In the genomic region with DNA sequence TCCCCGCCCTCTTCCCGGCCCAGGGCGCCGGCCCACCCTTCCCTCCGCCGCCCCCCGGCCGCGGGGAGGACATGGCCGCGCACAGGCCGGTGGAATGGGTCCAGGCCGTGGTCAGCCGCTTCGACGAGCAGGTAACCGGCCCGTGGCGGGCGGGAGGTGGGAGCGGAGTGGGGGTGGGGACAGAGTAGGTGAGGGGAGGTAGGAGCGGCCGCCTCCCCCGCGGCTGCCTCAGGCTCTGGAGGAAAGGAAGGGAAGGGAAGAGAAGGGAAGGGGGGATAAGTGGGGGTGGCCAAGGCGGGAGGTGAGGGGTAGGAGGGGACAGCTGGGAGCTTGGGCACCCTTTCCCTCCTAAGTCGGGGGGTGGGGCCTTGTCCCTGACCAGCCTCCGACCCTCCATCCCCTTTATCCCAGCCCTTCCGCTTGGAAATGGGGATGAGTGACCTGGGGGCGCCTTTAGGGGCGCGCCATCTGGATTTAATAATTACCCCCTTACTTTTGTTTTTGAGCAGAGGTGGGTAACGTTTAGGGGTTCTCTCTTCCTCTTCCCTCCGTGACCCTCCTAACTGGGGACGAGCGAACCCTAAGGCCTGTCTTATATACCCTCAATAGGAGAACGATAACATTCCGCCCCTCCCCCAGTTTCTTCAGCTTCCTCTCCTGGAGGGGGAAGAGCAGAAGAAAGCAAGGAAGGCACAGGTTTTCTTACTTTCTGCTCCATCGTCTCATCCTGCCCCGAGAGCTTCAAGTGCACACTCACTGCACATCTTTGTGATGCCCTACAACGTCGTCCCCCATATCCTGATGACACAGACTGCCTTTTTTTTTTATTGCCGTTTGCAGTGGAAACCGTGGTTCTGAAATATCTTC, we compare ENCODE assay signal across 8 cellular contexts. TPM values are rescaled to one million over a fixed set of nuclear protein-coding genes. Genes with fewer than 3 reads are reported as not detected.
DNase-seq lines count a peak whose midpoint lies in the region; ATAC-seq, FAIRE-seq and TF ChIP-seq lines count a peak whose summit lies in the region.

No MANE protein-coding gene starts in this region.

- H3K79me2 ChIP-seq in parathyroid adenoma, result peaks cover 3% of the 10 kb centered on the region

- H3K4me3 ChIP-seq in heart right ventricle, result peak overlapping the region; percentile 66 to 98 (median 89)
- H3K4me3 ChIP-seq in parathyroid adenoma (ENCODE audit: low read depth, low read length), result peak overlapping the region; percentile 91

- peak; percentile 6 to 26 for DNase-seq in NOMO-1 (lab: John Stamatoyannopoulos, UW; ENCODE audit: unreplicated experiment in 2 of 2)
- no peak for DNase-seq in NOMO-1 treated with dmso at 0.1 percent for 144 hours (lab: John Stamatoyannopoulos, UW; ENCODE audit: unreplicated experiment)
- DNase-seq in HTR-8/SVneo (ENCODE audit: insufficient read length, low spot score), result peak; percentile 77
- peak; percentile 81 for DNase-seq in SK-N-DZ (ENCODE audit: low spot score)
- peak; percentile 50 for DNase-seq in amniotic epithelial cell (ENCODE audit: low read depth)
- DNase-seq in heart right ventricle, result peak; percentile 34 to 43
- DNase-seq in OCI-M2 (lab: John Stamatoyannopoulos, UW; ENCODE audit: unreplicated experiment), result no peak

- H3K9me3 ChIP-seq in heart right ventricle, result no peaks in the 10 kb centered on the region
- no peaks in the 10 kb centered on the region for H3K9me3 ChIP-seq in parathyroid adenoma (ENCODE audit: control insufficient read depth, low read length)

- H3K27me3 ChIP-seq in heart right ventricle (no peaks in the 10 kb centered on the region), parathyroid adenoma (ENCODE audit: control insufficient read depth, insufficient read depth, low read length) (no peaks in the 10 kb centered on the region)

- intact Hi-C loops in heart right ventricle (cut with DNase I), result loop anchor here in 3 of 10 donors (10.0 kb wide), 2 partner anchors 81 to 119 kb away; no protein-coding TSS in a partner anchor

- H3K4me1 ChIP-seq in heart right ventricle, result peaks cover under 1 to 28% (median 13%) of the 10 kb centered on the region in 9 donors
- peaks cover 5% of the 10 kb centered on the region for H3K4me1 ChIP-seq in parathyroid adenoma

- peak overlapping the region; percentile 71 for H3K4me2 ChIP-seq in parathyroid adenoma (ENCODE audit: low read length)

- TF ChIP-seq CTCF in heart right ventricle (IDR thresholded peaks at IDR 0.05), result no peak
- TF ChIP-seq CTCF in parathyroid adenoma (IDR thresholded peaks at IDR 0.05), result no peak

- H2AFZ ChIP-seq in parathyroid adenoma, result peak overlapping the region; percentile 97

- H3K9ac ChIP-seq in parathyroid adenoma, result peak overlapping the region; percentile 96

- H3K27ac ChIP-seq in heart right ventricle (peak overlapping the region; percentile 83 to 98 (median 94)), parathyroid adenoma (peak overlapping the region; percentile 86)

- ATAC-seq in heart right ventricle, result peak in 7 of 8 donors; percentile 43 to 68 (median 61)

- H3K36me3 ChIP-seq in heart right ventricle (no peaks in the 10 kb centered on the region), parathyroid adenoma (ENCODE audit: control insufficient read depth, insufficient read depth, low read length) (no peaks in the 10 kb centered on the region)

- FAIRE-seq in HTR-8/SVneo (lab: Jason Lieb, UNC), result peak; percentile 58

- 1% methylated on average over 40 to 44 of the region's 44 CpGs for WGBS in heart right ventricle, 2 donors

RNA-seq across cellular contexts. Expression of gene NF1, which starts 0.7 kb away (rescaled TPM):
- 11.8 and 14.5 TPM in 2 replicates for polyA plus RNA-seq in SK-N-DZ (2014; cell fraction: cytosol; rRNA removed)
- polyA plus RNA-seq in SK-N-DZ (2014; cell fraction: nucleus; rRNA removed), result 11.6 and 19.6 TPM in 2 replicates
- 10 to 100 TPM; 41.9 to 71.0 (median 58.9) TPM for total RNA-seq in heart right ventricle
- polyA plus RNA-seq in heart right ventricle, result 1 to 10 TPM; 4.2 to 7.6 TPM

Comparison
In these comparisons a context has a peak if more than half of its experiments do, and no peak if none do; other contexts are left out.
1. DNase-seq: peak in NOMO-1 (2 of 2), HTR-8/SVneo (single experiment), SK-N-DZ (single experiment), amniotic epithelial cell (single experiment) and heart right ventricle (2 of 2); none in NOMO-1 treated with dmso at 0.1 percent for 144 hours (single experiment) and OCI-M2 (single experiment).